ENCODE assay signal across 28 cellular contexts in the genomic region with DNA sequence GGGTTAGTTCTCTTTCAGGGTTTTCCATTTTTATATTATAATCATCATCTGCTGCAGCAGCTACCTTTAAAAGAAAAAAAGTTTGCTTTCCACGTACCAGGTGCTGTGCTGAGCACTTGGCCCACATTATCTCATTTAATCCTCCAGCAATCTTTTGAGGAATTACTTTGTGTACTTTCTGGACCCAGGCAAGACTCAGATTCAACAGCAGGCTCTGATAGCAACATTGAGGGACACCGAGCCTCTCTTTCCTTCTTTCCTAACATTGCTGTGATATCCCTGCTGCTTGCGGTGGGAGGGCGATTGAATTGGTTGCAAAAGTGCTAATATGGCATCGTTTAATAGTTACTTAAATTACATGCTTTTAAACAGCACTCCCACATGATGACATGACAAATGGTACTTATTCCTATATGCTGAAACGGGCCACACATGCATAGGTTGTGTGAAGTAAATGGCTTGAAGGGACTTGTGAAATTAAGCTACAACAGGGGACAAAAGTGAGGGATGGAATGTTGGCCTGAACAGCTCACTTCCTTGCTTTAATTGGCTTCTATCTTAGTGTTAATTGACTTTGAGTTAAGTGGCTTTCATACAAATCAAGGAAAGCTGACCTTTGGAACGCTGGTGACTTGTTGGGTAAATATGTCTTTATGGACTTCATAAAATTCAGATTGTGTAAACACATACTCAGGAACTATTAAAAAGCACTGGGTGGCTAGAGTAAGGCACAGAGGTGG. TPM values are rescaled to one million over a fixed set of nuclear protein-coding genes. Genes with fewer than 3 reads are reported as not detected.
A peak's percentile ranks its signal among the peaks of the same experiment; 100 is the strongest.
DNase-seq lines count a peak whose midpoint lies in the region; TF ChIP-seq lines count a peak whose summit lies in the region.
"Had no signal": no experiment of that assay in that cellular context is flagged by ENCODE, and none has a peak within 500 bp of the region (broad histone marks: within the 10 kb centered on the region; RNA-seq: fewer than 3 reads in every experiment).

No MANE protein-coding gene starts in this region.

- no peaks in the 10 kb centered on the region for H4K20me1 ChIP-seq in OCI-LY1 (ENCODE audit: insufficient read depth, low read length)
- H4K20me1 ChIP-seq in hepatocyte (ENCODE audit: insufficient read depth, poor library complexity, severe bottlenecking) = peaks cover 7% of the 10 kb centered on the region

- WGBS in hepatocyte (ENCODE audit: low lambda C conversion rate, missing lambda C conversion rate) = 47% methylated on average over 7 of the region's 7 CpGs

- H3K4me3 ChIP-seq in OCI-LY1 (ENCODE audit: low read depth, low read length, poor library complexity, severe bottlenecking) (no peak overlapping the region), hepatocyte (no peak overlapping the region), coronary artery (no peak overlapping the region)
- H3K4me3 ChIP-seq: MG63, uterus had no signal

- DNase-seq in EH (ENCODE audit: low read depth) (peak; percentile 33), hepatocyte (ENCODE audit: low spot score) (peak; percentile 61), progenitor cell of endocrine pancreas (ENCODE audit: low spot score, unreplicated experiment) (no peak), coronary artery (ENCODE audit: low spot score) (no peak), NCI-H187 (lab: John Stamatoyannopoulos, UW) (no peak), G401 (ENCODE audit: low spot score) (no peak), NCI-H1694 treated with DMSO at 0.1 percent for 48 hours (lab: John Stamatoyannopoulos, UW) (no peak)
- DNase-seq: activated CD4-positive, alpha-beta T cell treated with anti-CD3 and anti-CD28 coated beads for 4 hours; activated naive CD4-positive, alpha-beta T cell treated with anti-CD3 and anti-CD28 coated beads for 36 hours; activated T-cell treated with anti-CD3 and anti-CD28 coated beads, Interleukin-2, amount 50 U/mL, for 48 hours; amniotic stem cell; GF-D8; glutamatergic neuron; HFFc6; left cardiac atrium; MG63; NCI-H146; NCI-H748 treated with DMSO at 0.1 percent for 48 hours; OCI-M1; posterior cingulate gyrus; SHP77 treated with DMSO at 0.1 percent for 48 hours; substantia nigra; T-cell; uterus had no signal

- H3K9me2 ChIP-seq in OCI-LY1 (ENCODE audit: low read depth, low read length) (no peaks in the 10 kb centered on the region), hepatocyte (replicated peaks; ENCODE audit: insufficient read depth) (no peaks in the 10 kb centered on the region)

- H3K27ac ChIP-seq in OCI-LY1 (ENCODE audit: low read depth, low read length, poor library complexity, severe bottlenecking) (peak overlapping the region; percentile 9), hepatocyte (peak overlapping the region; percentile 70), coronary artery (no peak overlapping the region)
- H3K27ac ChIP-seq: uterus had no signal

- H3K79me2 ChIP-seq in OCI-LY1 (ENCODE audit: insufficient read depth, low read length) = peaks cover 40% of the 10 kb centered on the region
- H3K79me2 ChIP-seq in hepatocyte = peaks cover 79% of the 10 kb centered on the region

- no peak overlapping the region for H3K4me3 Mint-ChIP-seq in progenitor cell of endocrine pancreas (ENCODE audit: low read depth)
- H3K4me3 Mint-ChIP-seq: activated naive CD4-positive, alpha-beta T cell treated with anti-CD3 and anti-CD28 coated beads for 36 hours; CD14-positive monocyte; dendritic cell treated with granulocyte-macrophage colony-stimulating factor and Interleukin-4, amounts not matched to agents 40 ng/mL and 50 ng/mL, for 4 days; HFFc6; IgD-negative memory B cell; T-cell had no signal

- peaks cover 40% of the 10 kb centered on the region for H3K4me1 Mint-ChIP-seq in progenitor cell of endocrine pancreas (ENCODE audit: low read depth)

- H3K36me3 ChIP-seq in OCI-LY1 (ENCODE audit: insufficient read depth, low read length) (no peaks in the 10 kb centered on the region), hepatocyte (replicated peaks; ENCODE audit: insufficient read depth, low read depth) (no peaks in the 10 kb centered on the region)
- H3K36me3 ChIP-seq: MG63, uterus had no signal

- H3K27me3 Mint-ChIP-seq in progenitor cell of endocrine pancreas = no peaks in the 10 kb centered on the region
- H3K27me3 Mint-ChIP-seq: dendritic cell treated with granulocyte-macrophage colony-stimulating factor and Interleukin-4, amounts not matched to agents 40 ng/mL and 50 ng/mL, for 4 days had no signal

- H3K4me1 ChIP-seq in OCI-LY1 (ENCODE audit: insufficient read depth, low read length, severe bottlenecking) (peaks cover 84% of the 10 kb centered on the region), hepatocyte (ENCODE audit: insufficient read depth) (peaks cover 24% of the 10 kb centered on the region)
- H3K4me1 ChIP-seq: uterus had no signal

- no peaks in the 10 kb centered on the region for H3F3A ChIP-seq in OCI-LY1 (ENCODE audit: insufficient read depth, low read length)

- no peaks in the 10 kb centered on the region for H3K36me3 Mint-ChIP-seq in progenitor cell of endocrine pancreas (ENCODE audit: insufficient read depth)
- H3K36me3 Mint-ChIP-seq: IgD-negative memory B cell, T-cell had no signal

- H3K9ac ChIP-seq in OCI-LY1 (ENCODE audit: low read length) = no peak overlapping the region

- no peaks in the 10 kb centered on the region for H3K9me3 ChIP-seq in OCI-LY1 (ENCODE audit: low read length)
- no peaks in the 10 kb centered on the region for H3K9me3 ChIP-seq in hepatocyte (ENCODE audit: low read depth)
- H3K9me3 ChIP-seq: MG63, uterus had no signal

- TF ChIP-seq CTCF in OCI-LY1 (IDR thresholded peaks at IDR 0.05; ENCODE audit: low read length) = no peak
- no peak for TF ChIP-seq CTCF in hepatocyte (IDR thresholded peaks at IDR 0.05; ENCODE audit: poor library complexity)
- no peak for TF ChIP-seq CTCF in progenitor cell of endocrine pancreas (IDR thresholded peaks at IDR 0.05; ENCODE audit: unreplicated experiment)
- TF ChIP-seq CTCF in coronary artery (IDR thresholded peaks at IDR 0.05) = no peak

- H2AFZ ChIP-seq in OCI-LY1 (ENCODE audit: low read length) (no peak overlapping the region), hepatocyte (no peak overlapping the region)

- peak overlapping the region; percentile 81 for H3K27ac Mint-ChIP-seq in progenitor cell of endocrine pancreas
- H3K27ac Mint-ChIP-seq: activated naive CD4-positive, alpha-beta T cell treated with anti-CD3 and anti-CD28 coated beads for 36 hours; CD14-positive monocyte; dendritic cell treated with granulocyte-macrophage colony-stimulating factor and Interleukin-4, amounts not matched to agents 40 ng/mL and 50 ng/mL, for 4 days; HFFc6; IgD-negative memory B cell; T-cell had no signal

- H3K4me2 ChIP-seq in OCI-LY1 (ENCODE audit: low read length) (no peak overlapping the region), hepatocyte (peak overlapping the region; percentile 64)

- in situ Hi-C loops in G401 (cut with HindIII; ENCODE audit: low sequenced_read_pairs) = no loop called here

- no peaks in the 10 kb centered on the region for H3K9me3 Mint-ChIP-seq in progenitor cell of endocrine pancreas (ENCODE audit: low read depth)
- H3K9me3 Mint-ChIP-seq: activated naive CD4-positive, alpha-beta T cell treated with anti-CD3 and anti-CD28 coated beads for 36 hours; dendritic cell treated with granulocyte-macrophage colony-stimulating factor and Interleukin-4, amounts not matched to agents 40 ng/mL and 50 ng/mL, for 4 days; HFFc6; IgD-negative memory B cell; T-cell had no signal

- H3K27me3 ChIP-seq in OCI-LY1 (ENCODE audit: insufficient read depth, low read length) (no peaks in the 10 kb centered on the region), hepatocyte (no peaks in the 10 kb centered on the region)
- H3K27me3 ChIP-seq: MG63, uterus had no signal

RNA-seq across cellular contexts. Expression of gene SPRED2, which starts 21.2 kb away (rescaled TPM):
- total RNA-seq in hepatocyte (11.8 and 14.1 TPM in 2 replicates), progenitor cell of endocrine pancreas (36.6 and 38.6 TPM in 2 replicates)
- 12.7 and 17.7 TPM in 2 replicates for polyA plus RNA-seq in hepatocyte
- 4.1 and 7.5 TPM in 2 replicates for total RNA-seq in G401 (2014; rRNA removed; shearing (Covaris generic))

Comparison
In these comparisons a context has a peak if more than half of its experiments do, and no peak if none do; other contexts are left out.
1. DNase-seq: peak in EH (single experiment) and hepatocyte (single experiment); none in progenitor cell of endocrine pancreas (single experiment), coronary artery (single experiment), NCI-H187 (0 of 2), G401 (single experiment) and NCI-H1694 treated with DMSO at 0.1 percent for 48 hours (single experiment).
2. H3K27ac ChIP-seq: peak in OCI-LY1 (single experiment) and hepatocyte (single experiment); none in coronary artery (0 of 2).